8 cellular contexts compared by ENCODE assay signal in the genomic region with DNA sequence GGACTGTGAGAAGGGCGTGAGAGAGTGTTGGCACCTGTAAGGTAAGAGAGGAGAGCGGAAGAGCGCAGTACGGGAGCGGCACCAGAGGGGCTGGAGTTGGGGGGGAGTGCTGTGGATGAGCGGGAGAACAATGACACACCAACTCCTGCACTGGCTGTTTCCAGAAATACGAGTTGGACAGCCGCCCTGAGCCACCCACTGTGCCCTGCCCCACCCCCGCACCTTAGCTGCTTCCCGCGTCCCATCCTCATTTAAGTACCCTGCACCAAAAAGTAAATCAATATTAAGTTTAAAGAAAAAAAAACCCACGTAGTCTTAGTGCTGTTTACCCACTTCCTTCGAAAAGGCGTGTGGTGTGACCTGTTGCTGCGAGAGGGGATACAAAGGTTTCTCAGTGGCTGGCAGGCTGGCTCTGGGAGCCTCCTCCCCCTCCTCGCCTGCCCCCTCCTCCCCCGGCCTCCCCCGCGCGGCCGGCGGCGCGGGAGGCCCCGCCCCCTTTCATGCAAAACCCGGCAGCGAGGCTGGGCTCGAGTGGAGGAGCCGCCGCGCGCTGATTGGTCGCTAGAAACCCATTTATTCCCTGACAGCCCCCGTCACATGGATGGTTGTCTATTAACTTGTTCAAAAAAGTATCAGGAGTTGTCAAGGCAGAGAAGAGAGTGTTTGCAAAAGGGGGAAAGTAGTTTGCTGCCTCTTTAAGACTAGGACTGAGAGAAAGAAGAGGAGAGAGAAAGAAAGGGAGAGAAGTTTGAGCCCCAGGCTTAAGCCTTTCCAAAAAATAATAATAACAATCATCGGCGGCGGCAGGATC. TPM values are rescaled to one million over a fixed set of nuclear protein-coding genes. Genes with fewer than 3 reads are reported as not detected.
DNase-seq lines count a peak whose midpoint lies in the region; ATAC-seq and FAIRE-seq lines count a peak whose summit lies in the region.

SOX2 (plus strand) TSS at position 601 of the 811 bp plus-strand sequence. CDS start 436 bp downstream, outside the sequence.

- 2 to 4% (median 3%) methylated on average over 27 to 37 of the region's 37 CpGs for WGBS in small intestine, 3 donors

- no peaks in the 10 kb centered on the region for H3K36me3 ChIP-seq in small intestine (ENCODE audit: control insufficient read depth in 2 of 2, insufficient read depth in 2 of 2, low read length in 2 of 2)

- no peak for FAIRE-seq in small intestine (lab: Jason Lieb, UNC)

- peaks cover 59% of the 10 kb centered on the region for H3K27me3 Mint-ChIP-seq in central memory CD8-positive, alpha-beta T cell

- peaks cover 4 to 35% of the 10 kb centered on the region in 2 donors for H3K27me3 ChIP-seq in small intestine (ENCODE audit: control insufficient read depth in 2 of 2, insufficient read depth in 2 of 2, low read length in 2 of 2)

- H3K4me1 ChIP-seq in small intestine (ENCODE audit: control insufficient read depth in 2 of 2, insufficient read depth in 1 of 2, low read depth in 1 of 2, low read length in 1 of 2) = peaks cover 0 to 8% of the 10 kb centered on the region in 2 donors

- H3K4me1 Mint-ChIP-seq in central memory CD8-positive, alpha-beta T cell = peaks cover 5% of the 10 kb centered on the region

- peaks cover 3% of the 10 kb centered on the region for H3K36me3 Mint-ChIP-seq in central memory CD8-positive, alpha-beta T cell (ENCODE audit: insufficient read depth)

- peak within 1 kb of the TSS; percentile 27 to 30 for H3K4me3 ChIP-seq in small intestine (ENCODE audit: low read depth in 1 of 2, low read length in 2 of 2)

- no peak within 1 kb of the TSS for H3K27ac ChIP-seq in small intestine (ENCODE audit: low read depth in 1 of 2, low read length in 1 of 2)

- peak; percentile 39 for ATAC-seq in HG03520 (IDR thresholded peaks at IDR 0.05; ENCODE audit: unreplicated experiment)
- peak; percentile 40 for ATAC-seq in central memory CD8-positive, alpha-beta T cell (replicated peaks; ENCODE audit: extremely low read depth, poor library complexity, severe bottlenecking)
- no peak for ATAC-seq in HG03196 (IDR thresholded peaks at IDR 0.05; ENCODE audit: unreplicated experiment)

- H3K4me3 Mint-ChIP-seq in central memory CD8-positive, alpha-beta T cell = no peak within 1 kb of the TSS

- no peaks in the 10 kb centered on the region for H3K9me3 ChIP-seq in small intestine (ENCODE audit: control insufficient read depth, low read depth)

- DNase-seq in DMS79 (lab: John Stamatoyannopoulos, UW) (peak; percentile 37), NCI-H82 treated with DMSO at 0.1 percent for 48 hours (lab: John Stamatoyannopoulos, UW; ENCODE audit: unreplicated experiment) (peak; percentile 46), iris pigment epithelial cell (ENCODE audit: low read depth) (peak; percentile 42), small intestine (peak; percentile 9), UCSD-AML1 (lab: John Stamatoyannopoulos, UW; ENCODE audit: unreplicated experiment) (no peak)
- DNase-seq in central memory CD8-positive, alpha-beta T cell (ENCODE audit: low spot score in 2 of 2) = no peak

- H3K9me3 Mint-ChIP-seq in central memory CD8-positive, alpha-beta T cell = no peaks in the 10 kb centered on the region

- H3K27ac Mint-ChIP-seq in central memory CD8-positive, alpha-beta T cell (ENCODE audit: low read depth) = no peak within 1 kb of the TSS

RNA-seq across cellular contexts. Expression of gene SOX2, which starts in this region (rescaled TPM):
- polyA plus RNA-seq in small intestine = 1 to 10 TPM in 1 of 3 donors, not detected in 2; 1.4 TPM

Comparison
In these comparisons a context has a peak if more than half of its experiments do, and no peak if none do; other contexts are left out.
1. DNase-seq: peak in DMS79 (single experiment), NCI-H82 treated with DMSO at 0.1 percent for 48 hours (single experiment), iris pigment epithelial cell (single experiment) and small intestine (single experiment); none in central memory CD8-positive, alpha-beta T cell (0 of 2) and UCSD-AML1 (single experiment).